ENCODE assay signal across 8 cellular contexts in genomic region chr9:6068983-6069382, GRCh38. TPM values are rescaled to one million over a fixed set of nuclear protein-coding genes. Genes with fewer than 3 reads are reported as not detected.
DNase-seq lines count a peak whose midpoint lies in the region; ATAC-seq and TF ChIP-seq lines count a peak whose summit lies in the region.

No MANE protein-coding gene starts in this region.

- peaks cover 5% of the 10 kb centered on the region for H3K36me3 Mint-ChIP-seq in natural killer cell treated with Interleukin-12 subunit alpha and Interleukin-12 subunit beta and Interleukin-15 and Interleukin-18, amount 100 ng/mL, for 72 hours

- H3K4me3 ChIP-seq in foreskin fibroblast (ENCODE audit: low read depth in 1 of 2, low read length in 2 of 2): no peak overlapping the region

- no peaks in the 10 kb centered on the region for H3K9me3 Mint-ChIP-seq in natural killer cell treated with Interleukin-12 subunit alpha and Interleukin-12 subunit beta and Interleukin-15 and Interleukin-18, amount 100 ng/mL, for 72 hours

- H3K4me1 Mint-ChIP-seq in natural killer cell treated with Interleukin-12 subunit alpha and Interleukin-12 subunit beta and Interleukin-15 and Interleukin-18, amount 100 ng/mL, for 72 hours (ENCODE audit: low read depth in 2 of 2): peaks cover 16 to 19% of the 10 kb centered on the region in 2 donors

- H3K27ac Mint-ChIP-seq in natural killer cell treated with Interleukin-12 subunit alpha and Interleukin-12 subunit beta and Interleukin-15 and Interleukin-18, amount 100 ng/mL, for 72 hours: peak overlapping the region; percentile 53 to 66

- no peak for TF ChIP-seq CTCF in foreskin fibroblast (IDR thresholded peaks at IDR 0.05; ENCODE audit: low read depth, low read length)

- H3K4me3 Mint-ChIP-seq in natural killer cell treated with Interleukin-12 subunit alpha and Interleukin-12 subunit beta and Interleukin-15 and Interleukin-18, amount 100 ng/mL, for 72 hours: peak overlapping the region; percentile 46

- ATAC-seq in GM18907 (IDR thresholded peaks at IDR 0.05; ENCODE audit: unreplicated experiment) (peak; percentile 92), HG02763 (IDR thresholded peaks at IDR 0.05; ENCODE audit: unreplicated experiment) (peak; percentile 78)
- ATAC-seq in natural killer cell treated with Interleukin-12 subunit alpha and Interleukin-12 subunit beta and Interleukin-15 and Interleukin-18, amount 100 ng/mL, for 72 hours: peak; percentile 98

- no peaks in the 10 kb centered on the region for H3K27me3 Mint-ChIP-seq in natural killer cell treated with Interleukin-12 subunit alpha and Interleukin-12 subunit beta and Interleukin-15 and Interleukin-18, amount 100 ng/mL, for 72 hours

- DNase-seq in NOMO-1 treated with DMSO at 0.1 percent for 48 hours (lab: John Stamatoyannopoulos, UW; ENCODE audit: unreplicated experiment): peak; percentile 66
- DNase-seq in natural killer cell treated with Interleukin-12 subunit alpha and Interleukin-12 subunit beta and Interleukin-15 and Interleukin-18, amount 100 ng/mL, for 72 hours (ENCODE audit: low spot score): no peak
- no peak for DNase-seq in HK-2 (ENCODE audit: unreplicated experiment)
- no peak for DNase-seq in AG08396 (ENCODE audit: low spot score)
- no peak for DNase-seq in foreskin fibroblast
- DNase-seq in SHP77 treated with DMSO at 0.1 percent for 48 hours (lab: John Stamatoyannopoulos, UW): no peak

RNA-seq across cellular contexts. Expression of gene RANBP6, which starts 53.6 kb away (rescaled TPM):
- 10 to 100 TPM; 19.3 to 21.6 TPM for total RNA-seq in natural killer cell treated with Interleukin-12 subunit alpha and Interleukin-12 subunit beta and Interleukin-15 and Interleukin-18, amount 100 ng/mL, for 72 hours
